ENCODE assay signal across 1 cellular context in genomic region chr17:40539711-40540411, GRCh38.
TF ChIP-seq lines count a peak whose summit lies in the region.

No MANE protein-coding gene starts in this region.

TF ChIP-seq in H1, 55 proteins besides CTCF, POLR2A, EP300 and RAD21 (continued from another document):
- TF ChIP-seq YY1 (IDR thresholded peaks at IDR 0.05; ENCODE audit: low read depth, low read length): no peak
- no peak for TF ChIP-seq ASH2L (IDR thresholded peaks at IDR 0.05; ENCODE audit: low read length)
- TF ChIP-seq SRF (IDR thresholded peaks at IDR 0.05; ENCODE audit: low read depth, low read length): no peak
- no peak for TF ChIP-seq SP1 (IDR thresholded peaks at IDR 0.05; ENCODE audit: low read depth, low read length)
- no peak for TF ChIP-seq TAF1 (IDR thresholded peaks at IDR 0.05; ENCODE audit: low read depth, low read length)
- TF ChIP-seq TEAD4 (IDR thresholded peaks at IDR 0.05; ENCODE audit: low read depth, low read length): no peak
- no peak for TF ChIP-seq SAP30 (IDR thresholded peaks at IDR 0.05; ENCODE audit: insufficient read depth, insufficient replicate concordance, low read length)
- TF ChIP-seq SIX5 (IDR thresholded peaks at IDR 0.05; ENCODE audit: low read depth, low read length): no peak
